9 cellular contexts compared by ENCODE assay signal in the genomic region with DNA sequence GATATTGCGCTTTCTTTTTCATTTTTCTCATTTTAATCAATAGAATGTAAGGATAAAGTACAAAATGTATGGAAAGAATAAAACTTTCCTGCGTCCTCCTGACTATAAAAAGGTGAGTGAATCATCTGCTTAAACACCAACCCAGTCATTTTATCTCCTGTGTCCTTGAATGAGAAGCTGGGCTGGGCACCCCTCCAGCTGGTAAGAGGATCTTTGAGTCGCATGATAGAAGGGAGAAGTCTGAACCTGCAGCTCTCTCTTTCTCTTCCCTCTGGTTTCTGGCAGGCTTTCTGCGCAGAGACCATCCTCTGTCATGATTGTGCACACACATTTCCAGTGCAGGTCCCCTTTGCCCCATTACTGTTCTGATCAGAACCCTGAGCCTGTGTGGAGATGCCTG. TPM values are rescaled to one million over a fixed set of nuclear protein-coding genes. Genes with fewer than 3 reads are reported as not detected.
DNase-seq lines count a peak whose midpoint lies in the region; ATAC-seq and TF ChIP-seq lines count a peak whose summit lies in the region.
"Had no signal": no experiment of that assay in that cellular context is flagged by ENCODE, and none has a peak within 500 bp of the region (broad histone marks: within the 10 kb centered on the region; RNA-seq: fewer than 3 reads in every experiment).

No MANE protein-coding gene starts in this region.

- no peak for ATAC-seq in activated CD4-positive, alpha-beta T cell treated with anti-CD3 and anti-CD28 coated beads for 36 hours
- ATAC-seq in SK-N-SH treated with all-trans-retinoic acid at 6 μM for 48 hours = peak; percentile 64
- ATAC-seq in left cardiac atrium = peak; percentile 49 to 71
- ATAC-seq in HG02642 (IDR thresholded peaks at IDR 0.05; ENCODE audit: poor library complexity, unreplicated experiment) = no peak

- peak; percentile 41 for DNase-seq in activated CD4-positive, alpha-beta T cell treated with anti-CD3 and anti-CD28 coated beads for 36 hours
- DNase-seq in activated CD4-positive, alpha-beta T cell treated with anti-CD3 and anti-CD28 coated beads for 4 hours = no peak
- DNase-seq in left cardiac atrium (peak; percentile 67), tibial nerve (ENCODE audit: low spot score in 2 of 2) (peak; percentile 37 to 38), NCI-H526 treated with DMSO at 0.1 percent for 48 hours (lab: John Stamatoyannopoulos, UW) (no peak), dedifferentiated amniotic fluid mesenchymal stem cell (ENCODE audit: extremely low spot score) (no peak)
- DNase-seq: activated T-cell treated with anti-CD3 and anti-CD28 coated beads for 4 hours had no signal

- TF ChIP-seq EP300 in tibial nerve (IDR thresholded peaks at IDR 0.05) = peak in 1 of 2 donors; percentile 16

- TF ChIP-seq CTCF in tibial nerve (IDR thresholded peaks at IDR 0.05) = no peak

- CTCF ChIA-PET in activated CD4-positive, alpha-beta T cell treated with anti-CD3 and anti-CD28 coated beads for 36 hours (lab: Charles Lee) = interaction anchor here (1.1 to 1.2 kb wide), 2 partner anchors 9 to 12 kb away, joined by 4 to 5 read pairs; no protein-coding TSS in a partner anchor

- H3K27ac ChIP-seq in tibial nerve = no peak overlapping the region

- no peak overlapping the region for H3K4me3 Mint-ChIP-seq in activated CD4-positive, alpha-beta T cell treated with anti-CD3 and anti-CD28 coated beads for 36 hours

- WGBS in tibial nerve, 2 donors = 78 to 81% methylated on average over 4 of the region's 4 CpGs

- H3K27me3 Mint-ChIP-seq in activated CD4-positive, alpha-beta T cell treated with anti-CD3 and anti-CD28 coated beads for 36 hours = peaks cover 6% of the 10 kb centered on the region

- H3K27ac Mint-ChIP-seq in activated CD4-positive, alpha-beta T cell treated with anti-CD3 and anti-CD28 coated beads for 36 hours = no peak overlapping the region

- POLR2A ChIA-PET in activated CD4-positive, alpha-beta T cell treated with anti-CD3 and anti-CD28 coated beads for 36 hours (lab: Charles Lee) = no interaction called here

- peaks cover 0 to 8% (median 3%) of the 10 kb centered on the region in 4 donors for H3K4me1 ChIP-seq in tibial nerve

- intact Hi-C loops in activated CD4-positive, alpha-beta T cell treated with anti-CD3 and anti-CD28 coated beads for 36 hours (cut with DNase I, micrococcal nuclease) = loop anchor here (5.0 kb wide), 2 partner anchors 33 to 177 kb away; no protein-coding TSS in a partner anchor
- intact Hi-C loops in left cardiac atrium (cut with DNase I) = no loop called here

- H3K9me3 Mint-ChIP-seq in activated CD4-positive, alpha-beta T cell treated with anti-CD3 and anti-CD28 coated beads for 36 hours (ENCODE audit: low read depth) = no peaks in the 10 kb centered on the region

- no peak for TF ChIP-seq POLR2A in tibial nerve (IDR thresholded peaks at IDR 0.05)

- no peaks in the 10 kb centered on the region for H3K36me3 ChIP-seq in tibial nerve

- peaks cover 34% of the 10 kb centered on the region for H3K4me1 Mint-ChIP-seq in activated CD4-positive, alpha-beta T cell treated with anti-CD3 and anti-CD28 coated beads for 36 hours

- H3K36me3 Mint-ChIP-seq in activated CD4-positive, alpha-beta T cell treated with anti-CD3 and anti-CD28 coated beads for 36 hours (ENCODE audit: low read depth) = no peaks in the 10 kb centered on the region

- no peak overlapping the region for H3K4me3 ChIP-seq in tibial nerve

- H3K27me3 ChIP-seq in tibial nerve = no peaks in the 10 kb centered on the region

- no peaks in the 10 kb centered on the region for H3K9me3 ChIP-seq in tibial nerve

TF ChIP-seq in SK-N-SH treated with all-trans-retinoic acid at 6 μM for 48 hours, 23 proteins besides CTCF, POLR2A, EP300 and RAD21:
- TF ChIP-seq ARNTL (CRISPR knock-in tag; IDR thresholded peaks at IDR 0.05; ENCODE audit: borderline replicate concordance, low read depth) = no peak
- no peak for TF ChIP-seq ZNF565 (CRISPR knock-in tag; conservative IDR thresholded peaks at IDR 0.05; ENCODE audit: low read depth)
- no peak for TF ChIP-seq ZNF8 (CRISPR knock-in tag; IDR thresholded peaks at IDR 0.05)
- no peak for TF ChIP-seq ZC3H10 (CRISPR knock-in tag; IDR thresholded peaks at IDR 0.05)
- no peak for TF ChIP-seq ZFP3 (CRISPR knock-in tag; IDR thresholded peaks at IDR 0.05)
- TF ChIP-seq ZFP30 (CRISPR knock-in tag; IDR thresholded peaks at IDR 0.05) = no peak
- TF ChIP-seq, protein P1, sequence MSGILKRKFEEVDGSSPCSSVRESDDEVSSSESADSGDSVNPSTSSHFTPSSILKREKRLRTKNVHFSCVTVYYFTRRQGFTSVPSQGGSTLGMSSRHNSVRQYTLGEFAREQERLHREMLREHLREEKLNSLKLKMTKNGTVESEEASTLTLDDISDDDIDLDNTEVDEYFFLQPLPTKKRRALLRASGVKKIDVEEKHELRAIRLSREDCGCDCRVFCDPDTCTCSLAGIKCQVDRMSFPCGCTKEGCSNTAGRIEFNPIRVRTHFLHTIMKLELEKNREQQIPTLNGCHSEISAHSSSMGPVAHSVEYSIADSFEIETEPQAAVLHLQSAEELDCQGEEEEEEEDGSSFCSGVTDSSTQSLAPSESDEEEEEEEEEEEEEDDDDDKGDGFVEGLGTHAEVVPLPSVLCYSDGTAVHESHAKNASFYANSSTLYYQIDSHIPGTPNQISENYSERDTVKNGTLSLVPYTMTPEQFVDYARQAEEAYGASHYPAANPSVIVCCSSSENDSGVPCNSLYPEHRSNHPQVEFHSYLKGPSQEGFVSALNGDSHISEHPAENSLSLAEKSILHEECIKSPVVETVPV (CRISPR knock-in tag; IDR thresholded peaks at IDR 0.05) = no peak
- TF ChIP-seq OSR1 (CRISPR knock-in tag; IDR thresholded peaks at IDR 0.05) = no peak
- TF ChIP-seq CSDC2 (CRISPR knock-in tag; IDR thresholded peaks at IDR 0.05) = no peak
- TF ChIP-seq ZNF70 (CRISPR knock-in tag; IDR thresholded peaks at IDR 0.05) = no peak
TF ChIP-seq in SK-N-SH treated with all-trans-retinoic acid at 6 μM for 48 hours: peak in this region for 0.

RNA-seq across cellular contexts. Expression of a gene that starts 28.3 kb away (rescaled TPM):
- total RNA-seq in activated CD4-positive, alpha-beta T cell treated with anti-CD3 and anti-CD28 coated beads for 36 hours = 10 to 100 TPM; 41.4 to 46.3 TPM
- total RNA-seq in left cardiac atrium (10 to 100 TPM; 34.0 to 38.1 TPM), tibial nerve (10 to 100 TPM; 18.8 to 29.5 (median 24.2) TPM)

Comparison
In these comparisons a context has a peak if more than half of its experiments do, and no peak if none do; other contexts are left out.
1. DNase-seq: peak in activated CD4-positive, alpha-beta T cell treated with anti-CD3 and anti-CD28 coated beads for 36 hours (single experiment), left cardiac atrium (single experiment) and tibial nerve (2 of 2); none in activated CD4-positive, alpha-beta T cell treated with anti-CD3 and anti-CD28 coated beads for 4 hours (0 of 2), NCI-H526 treated with DMSO at 0.1 percent for 48 hours (single experiment) and dedifferentiated amniotic fluid mesenchymal stem cell (single experiment).
2. ATAC-seq: peak in SK-N-SH treated with all-trans-retinoic acid at 6 μM for 48 hours (single experiment) and left cardiac atrium (2 of 2); none in activated CD4-positive, alpha-beta T cell treated with anti-CD3 and anti-CD28 coated beads for 36 hours (single experiment) and HG02642 (single experiment).
3. intact Hi-C loops: an anchor here in activated CD4-positive, alpha-beta T cell treated with anti-CD3 and anti-CD28 coated beads for 36 hours (5.0 kb wide); none called in left cardiac atrium.